21 cellular contexts compared by ENCODE assay signal in genomic region chr11:133516845-133517244, GRCh38. TPM values are rescaled to one million over a fixed set of nuclear protein-coding genes. Genes with fewer than 3 reads are reported as not detected.
DNase-seq lines count a peak whose midpoint lies in the region; ATAC-seq and TF ChIP-seq lines count a peak whose summit lies in the region.
"Had no signal": no experiment of that assay in that cellular context is flagged by ENCODE, and none has a peak within 500 bp of the region (broad histone marks: within the 10 kb centered on the region; RNA-seq: fewer than 3 reads in every experiment).

No MANE protein-coding gene starts in this region.

- peaks cover 18 to 34% of the 10 kb centered on the region in 2 experiments for H3K4me1 Mint-ChIP-seq in H9
- H3K4me1 Mint-ChIP-seq in endodermal cell = peaks cover 14% of the 10 kb centered on the region
- H3K4me1 Mint-ChIP-seq: CD4-positive, alpha-beta memory T cell had no signal

- no peaks in the 10 kb centered on the region for H3K23me2 ChIP-seq in H9 (ENCODE audit: insufficient read length, low read depth, low read length, poor library complexity, severe bottlenecking)

- H3K4me3 Mint-ChIP-seq in H9 (no peak overlapping the region), endodermal cell (no peak overlapping the region)
- H3K4me3 Mint-ChIP-seq: CD4-positive, alpha-beta memory T cell; GM23338; HFFc6 had no signal

- no peak overlapping the region for H2AK5ac ChIP-seq in H9 (ENCODE audit: insufficient read length, low read length)

- H2BK5ac ChIP-seq in H9 (ENCODE audit: insufficient read length, low read length) = no peak overlapping the region

- H3K27me3 Mint-ChIP-seq in H9 (ENCODE audit: low read depth) = peaks cover 15% of the 10 kb centered on the region
- H3K27me3 Mint-ChIP-seq in endodermal cell (ENCODE audit: insufficient read depth) = peaks cover 5% of the 10 kb centered on the region
- H3K27me3 Mint-ChIP-seq: CD4-positive, alpha-beta memory T cell had no signal

- no peak overlapping the region for H3K18ac ChIP-seq in H9 (ENCODE audit: insufficient read length, low read depth, low read length)

- H3K4ac ChIP-seq in H9 (ENCODE audit: low read depth, low read length) = no peak overlapping the region

- H3K36me3 Mint-ChIP-seq in H9 (ENCODE audit: insufficient read depth in 1 of 3, low read depth in 3 of 3) (no peaks in the 10 kb centered on the region), endodermal cell (ENCODE audit: low read depth) (no peaks in the 10 kb centered on the region)
- H3K36me3 Mint-ChIP-seq: CD4-positive, alpha-beta memory T cell had no signal

- H2BK120ac ChIP-seq in H9 (ENCODE audit: low read depth, low read length, poor library complexity, severe bottlenecking) = no peak overlapping the region

- H3K27me3 ChIP-seq in H9 (ENCODE audit: insufficient read depth, low read length) = peaks cover 2% of the 10 kb centered on the region
- no peaks in the 10 kb centered on the region for H3K27me3 ChIP-seq in endodermal cell (ENCODE audit: control insufficient read depth, insufficient read depth, low read length, poor library complexity, severe bottlenecking)

- H4K20me1 ChIP-seq in H9 (ENCODE audit: control insufficient read depth, insufficient read depth, insufficient read length) = no peaks in the 10 kb centered on the region

- WGBS in H9 (ENCODE audit: extremely low coverage, insufficient read length, low lambda C conversion rate) = no CpG with 5 or more reads among the region's 8 CpGs
- 91 to 95% methylated on average over 6 to 7 of the region's 8 CpGs for WGBS in endodermal cell (ENCODE audit: insufficient coverage in 1 of 2, insufficient read length in 1 of 2), 2 experiments

- no peak overlapping the region for H3K27ac Mint-ChIP-seq in H9
- no peak overlapping the region for H3K27ac Mint-ChIP-seq in endodermal cell
- H3K27ac Mint-ChIP-seq: CD4-positive, alpha-beta memory T cell; GM23338; HFFc6 had no signal

- H3K4me1 ChIP-seq in H9 (ENCODE audit: insufficient read depth, low read length) (peaks cover 9% of the 10 kb centered on the region), endodermal cell (ENCODE audit: control insufficient read depth, insufficient read depth, low read length) (no peaks in the 10 kb centered on the region)
- H3K4me1 ChIP-seq: HAP-1 had no signal

- H3K14ac ChIP-seq in H9 (ENCODE audit: insufficient read depth, low read length) = no peak overlapping the region

- H3K9ac ChIP-seq in H9 (ENCODE audit: extremely low read depth, insufficient read length, low read length) = no peak overlapping the region
- no peak overlapping the region for H3K9ac ChIP-seq in endodermal cell (ENCODE audit: extremely low read depth, low read length, poor library complexity, severe bottlenecking)

- H3K79me1 ChIP-seq in H9 (ENCODE audit: insufficient read depth, low read depth, low read length, poor library complexity, severe bottlenecking) = no peaks in the 10 kb centered on the region

- H3K36me3 ChIP-seq in endodermal cell (ENCODE audit: control insufficient read depth, insufficient read depth, low read length) = no peaks in the 10 kb centered on the region
- H3K36me3 ChIP-seq: HAP-1 had no signal

- H3K4me2 ChIP-seq in H9 (ENCODE audit: insufficient read depth, insufficient read length, low read length) = no peak overlapping the region
- H3K4me2 ChIP-seq: GM23338 had no signal

- H4K5ac ChIP-seq in H9 (ENCODE audit: insufficient read length, low read depth, low read length) = no peak overlapping the region

- TF ChIP-seq CTCF in H9 (conservative IDR thresholded peaks at IDR 0.05) (no peak), endodermal cell (conservative IDR thresholded peaks at IDR 0.05) (no peak)

- no peak overlapping the region for H3K4me3 ChIP-seq in endodermal cell (ENCODE audit: low read length)
- H3K4me3 ChIP-seq: GM23338, HAP-1 had no signal

- H3T11ph ChIP-seq in H9 (ENCODE audit: low read length) = no peak overlapping the region

- no peaks in the 10 kb centered on the region for H3K79me2 ChIP-seq in H9 (ENCODE audit: insufficient read depth, low read length)

- peak; percentile 49 for ATAC-seq in Right ventricle myocardium inferior
- peak; percentile 67 for ATAC-seq in left ventricle myocardium superior
- ATAC-seq: GM23338 had no signal

- H2BK15ac ChIP-seq in H9 (ENCODE audit: low read depth, low read length) = no peak overlapping the region

- no peak overlapping the region for H2BK20ac ChIP-seq in H9 (ENCODE audit: low read depth, low read length, poor library complexity, severe bottlenecking)

- H2AFZ ChIP-seq in H9 (ENCODE audit: low read length) = no peak overlapping the region
- H2AFZ ChIP-seq: GM23338 had no signal

- H4K91ac ChIP-seq in H9 (ENCODE audit: insufficient read length, low read depth, low read length) = no peak overlapping the region

- H3K9me3 ChIP-seq in H9 (ENCODE audit: control insufficient read depth, low read depth, low read length) (no peaks in the 10 kb centered on the region), endodermal cell (ENCODE audit: control insufficient read depth, low read length) (no peaks in the 10 kb centered on the region)
- H3K9me3 ChIP-seq: HAP-1 had no signal

- H3K9me3 Mint-ChIP-seq in H9 (no peaks in the 10 kb centered on the region), endodermal cell (no peaks in the 10 kb centered on the region)
- H3K9me3 Mint-ChIP-seq: GM23338 had no signal

- no peak overlapping the region for H3K23ac ChIP-seq in H9 (ENCODE audit: insufficient read length, low read depth, low read length)

- no peak overlapping the region for H4K8ac ChIP-seq in H9 (replicated peaks; ENCODE audit: insufficient read length, low read depth, low read length)

- DNase-seq in Right ventricle myocardium inferior (ENCODE audit: missing footprints) = no peak
- DNase-seq in cardiac septum (ENCODE audit: low spot score) = no peak
- DNase-seq in H9 = peak; percentile 13
- DNase-seq in endodermal cell = peak; percentile 33
- DNase-seq in left ventricle myocardium superior = peak; percentile 49
- no peak for DNase-seq in stimulated activated CD4-positive, alpha-beta T cell treated with anti-CD3 and anti-CD28 coated beads, Interleukin-2, amount 100 ng/mL, for 48 hours
- no peak for DNase-seq in hepatic stellate cell (ENCODE audit: low spot score)
- DNase-seq in mucosa of gallbladder (ENCODE audit: low spot score) = no peak
- DNase-seq: C1 segment of cervical spinal cord; Calu3; CD4-positive, alpha-beta memory T cell; COR-L47; DMS53; DMS79 treated with DMSO at 0.1 percent for 48 hours; GF-D8; HFFc6 had no signal

- H3K27ac ChIP-seq in H9 (ENCODE audit: insufficient read length, low read depth, low read length) (no peak overlapping the region), endodermal cell (ENCODE audit: low read depth, low read length) (no peak overlapping the region)

- H3K56ac ChIP-seq in H9 (ENCODE audit: insufficient read length, low read depth, low read length) = no peak overlapping the region

- H2BK12ac ChIP-seq in H9 (ENCODE audit: insufficient read length, low read depth, low read length) = no peak overlapping the region

- intact Hi-C loops in Right ventricle myocardium inferior (cut with DNase I) (no loop called here), cardiac septum (cut with DNase I) (no loop called here), left ventricle myocardium superior (cut with micrococcal nuclease) (no loop called here)

RNA-seq across cellular contexts. Expression of gene OPCML, which starts 15.5 kb away (rescaled TPM):
- total RNA-seq in Right ventricle myocardium inferior = 0.05 TPM
- 0.27 TPM for total RNA-seq in cardiac septum
- 0.46 and 0.94 TPM in 2 replicates for total RNA-seq in H9 (2021)
- under 1 TPM; 0.49 to 0.86 TPM for total RNA-seq in endodermal cell
- 2.0 TPM for polyA plus RNA-seq in endodermal cell (2013, experiment 1 of 2)
- polyA plus RNA-seq in endodermal cell (2013, experiment 2 of 2) = 3.3 TPM
- 0.37 TPM for total RNA-seq in left ventricle myocardium superior
- total RNA-seq in mucosa of gallbladder = 0.09 TPM
- total RNA-seq: A172; Calu3; CD4-positive, alpha-beta memory T cell; Daoy; G401 had no signal
- polyA plus RNA-seq: CD4-positive, alpha-beta memory T cell had no signal

Comparison
In these comparisons a context has a peak if more than half of its experiments do, and no peak if none do; other contexts are left out.
1. DNase-seq: peak in H9 (single experiment), endodermal cell (single experiment) and left ventricle myocardium superior (single experiment); none in Right ventricle myocardium inferior (single experiment), cardiac septum (single experiment), stimulated activated CD4-positive, alpha-beta T cell treated with anti-CD3 and anti-CD28 coated beads, Interleukin-2, amount 100 ng/mL, for 48 hours (0 of 2), hepatic stellate cell (single experiment) and mucosa of gallbladder (single experiment).